Comparison of ENCODE assay signal across 15 cellular contexts in the genomic region with DNA sequence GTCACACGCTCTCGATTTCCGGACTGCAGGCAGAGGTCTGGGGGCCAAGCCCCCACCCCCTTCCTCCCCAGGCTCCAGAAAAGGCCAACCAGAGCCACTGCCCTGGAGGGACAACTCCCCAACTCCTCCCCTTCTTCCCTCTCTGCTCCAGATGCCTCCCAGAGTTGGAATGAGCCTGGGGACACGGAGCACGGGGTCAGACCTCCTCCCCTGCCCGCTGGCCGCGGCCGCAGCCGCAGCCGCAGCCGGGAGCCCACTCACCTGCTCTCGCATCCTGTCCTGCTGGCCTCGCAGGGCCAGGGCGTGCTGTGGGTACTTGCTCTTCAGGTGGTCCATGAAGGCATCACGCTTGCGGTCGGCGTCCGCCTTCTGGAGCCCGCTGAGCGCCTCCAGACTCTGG. TPM values are rescaled to one million over a fixed set of nuclear protein-coding genes. Genes with fewer than 3 reads are reported as not detected.
A peak's percentile ranks its signal among the peaks of the same experiment; 100 is the strongest.
DNase-seq lines count a peak whose midpoint lies in the region; ATAC-seq lines count a peak whose summit lies in the region.
"Had no signal": no experiment of that assay in that cellular context is flagged by ENCODE, and none has a peak within 500 bp of the region (broad histone marks: within the 10 kb centered on the region; RNA-seq: fewer than 3 reads in every experiment).

No MANE protein-coding gene starts in this region.

- peaks cover 41% of the 10 kb centered on the region for H3K4me1 ChIP-seq in ES-I3 (ENCODE audit: insufficient read depth, low read length)
- peaks cover 17% of the 10 kb centered on the region for H3K4me1 ChIP-seq in iPS-18a (ENCODE audit: control insufficient read depth, low read depth, low read length)
- peaks cover 6% of the 10 kb centered on the region for H3K4me1 ChIP-seq in skeletal muscle satellite cell (ENCODE audit: control insufficient read depth, insufficient read depth, low read length)

- DNase-seq in RKO (ENCODE audit: low spot score) (no peak), SKM-1 (lab: John Stamatoyannopoulos, UW; ENCODE audit: unreplicated experiment) (no peak)
- DNase-seq in stimulated activated CD4-positive, alpha-beta T cell treated with anti-CD3 and anti-CD28 coated beads, Interleukin-4, amount 100 ng/mL, for 1 hour = no peak
- DNase-seq: activated naive CD8-positive, alpha-beta T cell treated with anti-CD3 and anti-CD28 coated beads, Interleukin-2, amount 50 U/mL, for 24 hours; CD4-positive, alpha-beta T cell; HFFc6; MV-4-11; SW 1271 had no signal

- H3K4me3 ChIP-seq in iPS-18a (ENCODE audit: low read length) (peak overlapping the region; percentile 49), skeletal muscle satellite cell (ENCODE audit: low read length) (no peak overlapping the region)

- peak overlapping the region; percentile 40; the same call in 1 of the 2 replicates for H3K9ac ChIP-seq in ES-I3 (ENCODE audit: low read depth, low read length)
- H3K9ac ChIP-seq in iPS-18a (ENCODE audit: low read length) = no peak overlapping the region
- H3K9ac ChIP-seq in skeletal muscle satellite cell (ENCODE audit: low read depth, low read length) = no peak overlapping the region

- no peak for ATAC-seq in HG02588 (IDR thresholded peaks at IDR 0.05; ENCODE audit: unreplicated experiment)
- ATAC-seq: activated CD4-positive, CD25-positive, alpha-beta regulatory T cell treated with anti-CD3 and anti-CD28 coated beads, Interleukin-2, amount 50 U/mL, for 24 hours; activated naive CD8-positive, alpha-beta T cell treated with anti-CD3 and anti-CD28 coated beads, Interleukin-2, amount 50 U/mL, for 24 hours had no signal

- peak overlapping the region; percentile 11 for H3K4me2 ChIP-seq in skeletal muscle satellite cell (ENCODE audit: low read length)

- H3K27me3 ChIP-seq in iPS-18a (ENCODE audit: control insufficient read depth, insufficient read depth, low read length) (peaks cover 88% of the 10 kb centered on the region), skeletal muscle satellite cell (ENCODE audit: control insufficient read depth, insufficient read depth, low read length) (peaks cover 91% of the 10 kb centered on the region)

- no peaks in the 10 kb centered on the region for H3K36me3 ChIP-seq in ES-I3 (ENCODE audit: insufficient read depth, low read length)
- H3K36me3 ChIP-seq in iPS-18a (ENCODE audit: control insufficient read depth, low read depth, low read length) = no peaks in the 10 kb centered on the region
- H3K36me3 ChIP-seq in skeletal muscle satellite cell (ENCODE audit: insufficient read depth, low read length) = no peaks in the 10 kb centered on the region

- H3K9me3 ChIP-seq in ES-I3 (ENCODE audit: control insufficient read depth, insufficient read depth, low read length) (no peaks in the 10 kb centered on the region), iPS-18a (ENCODE audit: control insufficient read depth, low read depth, low read length) (no peaks in the 10 kb centered on the region), skeletal muscle satellite cell (replicated peaks; ENCODE audit: low read length) (no peaks in the 10 kb centered on the region)

- peak overlapping the region; percentile 53 for H3K27ac ChIP-seq in angular gyrus (ENCODE audit: low read depth, low read length)
- no peak overlapping the region for H3K27ac ChIP-seq in iPS-18a (ENCODE audit: low read length)

RNA-seq across cellular contexts. Expression of gene SRCIN1, which starts 27.5 kb away (rescaled TPM):
- total RNA-seq in skeletal muscle satellite cell (2012; rRNA removed) = under 0.01 TPM in 1 of 2 replicates, not detected in the other
- total RNA-seq: HFFc6, osteoblast had no signal
